Comparison of ENCODE assay signal across 9 cellular contexts in genomic region chr5:74851684-74852353, GRCh38. TPM values are rescaled to one million over a fixed set of nuclear protein-coding genes. Genes with fewer than 3 reads are reported as not detected.
DNase-seq lines count a peak whose midpoint lies in the region; ATAC-seq, FAIRE-seq and TF ChIP-seq lines count a peak whose summit lies in the region.
"Had no signal": no experiment of that assay in that cellular context is flagged by ENCODE, and none has a peak within 500 bp of the region (broad histone marks: within the 10 kb centered on the region; RNA-seq: fewer than 3 reads in every experiment).

No MANE protein-coding gene starts in this region.

- CTCF ChIA-PET in Panc1 (lab: Charles Lee): no interaction called here

- no peaks in the 10 kb centered on the region for H3K27me3 Mint-ChIP-seq in effector memory CD8-positive, alpha-beta T cell

- H3K9me3 Mint-ChIP-seq in effector memory CD8-positive, alpha-beta T cell: no peaks in the 10 kb centered on the region

- TF ChIP-seq POLR2A in spleen (IDR thresholded peaks at IDR 0.05): no peak

- peak; percentile 43; the same call in 1 of the 2 replicates for ATAC-seq in Panc1
- peak; percentile 49 for ATAC-seq in effector memory CD8-positive, alpha-beta T cell (replicated peaks)
- ATAC-seq in upper lobe of right lung: no peak

- peak overlapping the region; percentile 3 to 11; a peak in 2 of 4 replicates for H3K4me3 ChIP-seq in Panc1 (ENCODE audit: low read depth in 2 of 2, low read length in 2 of 2)
- H3K4me3 ChIP-seq in spleen: peak overlapping the region in 2 of 8 donors; percentile 18 to 31
- H3K4me3 ChIP-seq in upper lobe of right lung: no peak overlapping the region
- H3K4me3 ChIP-seq: cardiac muscle cell, upper lobe of left lung had no signal

- no peaks in the 10 kb centered on the region for H3K36me3 ChIP-seq in Panc1 (ENCODE audit: control insufficient read depth, insufficient read depth, low read length)
- no peaks in the 10 kb centered on the region for H3K36me3 ChIP-seq in spleen
- H3K36me3 ChIP-seq in upper lobe of right lung: no peaks in the 10 kb centered on the region
- H3K36me3 ChIP-seq: cardiac muscle cell, upper lobe of left lung had no signal

- peak overlapping the region; percentile 50 to 58 for H3K4me3 Mint-ChIP-seq in effector memory CD8-positive, alpha-beta T cell

- no peak for TF ChIP-seq CTCF in Panc1 (IDR thresholded peaks at IDR 0.05)
- TF ChIP-seq CTCF in spleen (IDR thresholded peaks at IDR 0.05 in 8 of 11, conservative IDR thresholded peaks at IDR 0.05 in 3 of 11): no peak
- no peak for TF ChIP-seq CTCF in upper lobe of right lung (IDR thresholded peaks at IDR 0.05)

- no peaks in the 10 kb centered on the region for H3K9me3 ChIP-seq in Panc1 (ENCODE audit: control insufficient read depth, insufficient read depth, low read depth, low read length)
- H3K9me3 ChIP-seq in spleen: peaks cover 0 to 9% (median 5%) of the 10 kb centered on the region in 8 donors
- H3K9me3 ChIP-seq in upper lobe of right lung: no peaks in the 10 kb centered on the region
- H3K9me3 ChIP-seq: upper lobe of left lung had no signal

- peak overlapping the region; percentile 75 to 84 for H3K27ac Mint-ChIP-seq in effector memory CD8-positive, alpha-beta T cell

- DNase-seq in GM18507 (ENCODE audit: extremely low spot score, insufficient read length, low read depth) (no peak), Panc1 (ENCODE audit: low read depth, low spot score) (no peak), spleen (no peak), upper lobe of right lung (no peak), medulla oblongata (ENCODE audit: extremely low spot score) (no peak), DMS 273 (lab: John Stamatoyannopoulos, UW; ENCODE audit: unreplicated experiment) (no peak)
- no peak for DNase-seq in effector memory CD8-positive, alpha-beta T cell
- DNase-seq: upper lobe of left lung had no signal

- BruUV-seq in Panc1 (replicated peaks; lab: Mats Ljungman, UMichigan): no TSS peak

- no peaks in the 10 kb centered on the region for H3K36me3 Mint-ChIP-seq in effector memory CD8-positive, alpha-beta T cell (ENCODE audit: insufficient read depth)

- POLR2A ChIA-PET in Panc1 (lab: Charles Lee): interaction anchor here (0.6 kb wide), 2 partner anchors 10 to 24 kb away, joined by 3 to 5 read pairs; no protein-coding TSS in a partner anchor

- H3K27ac ChIP-seq in Panc1 (ENCODE audit: low read length) (peak overlapping the region; percentile 65), spleen (peak overlapping the region in 5 of 8 donors; percentile 0 to 67 (median 57)), upper lobe of right lung (no peak overlapping the region)
- H3K27ac ChIP-seq: cardiac muscle cell, upper lobe of left lung had no signal

- WGBS in spleen, 5 donors: 25 to 34% (median 29%) methylated on average over 4 of the region's 4 CpGs

- peak; percentile 61 for FAIRE-seq in GM18507 (lab: Jason Lieb, UNC)

- in situ Hi-C loops in Panc1 (cut with HindIII; ENCODE audit: low pct_unique_long_range_greater_than_20kb, low sequenced_read_pairs): no loop called here

- H3K27me3 ChIP-seq in Panc1 (ENCODE audit: control insufficient read depth, insufficient read depth, low read length): no peaks in the 10 kb centered on the region
- no peaks in the 10 kb centered on the region for H3K27me3 ChIP-seq in spleen (replicated peaks in 1 of 7)
- no peaks in the 10 kb centered on the region for H3K27me3 ChIP-seq in upper lobe of right lung
- H3K27me3 ChIP-seq: cardiac muscle cell, upper lobe of left lung had no signal

- H3K4me1 ChIP-seq in Panc1 (ENCODE audit: control insufficient read depth, insufficient read depth, low read length): peaks cover 19% of the 10 kb centered on the region
- H3K4me1 ChIP-seq in spleen: peaks cover 0 to 41% (median 12%) of the 10 kb centered on the region in 6 donors
- H3K4me1 ChIP-seq in upper lobe of right lung: no peaks in the 10 kb centered on the region

- H3K4me1 Mint-ChIP-seq in effector memory CD8-positive, alpha-beta T cell (ENCODE audit: low read depth in 2 of 2): peaks cover 29 to 34% of the 10 kb centered on the region in 2 donors

- intact Hi-C loops in Panc1 (cut with micrococcal nuclease; ENCODE audit: unreplicated experiment): no loop called here
- intact Hi-C loops in spleen (cut with DNase I; ENCODE audit: low total_unique reads): no loop called here
- intact Hi-C loops in upper lobe of right lung (cut with DNase I): no loop called here

RNA-seq across cellular contexts. Expression of gene FAM169A, which starts 14.4 kb away (rescaled TPM):
- 23.1 TPM for total RNA-seq in Panc1 (2021; ENCODE audit: unreplicated experiment)
- polyA plus RNA-seq in Panc1 (2012; ENCODE audit: insufficient read length): 5.1 TPM
- 10 to 100 TPM in 2 of 7 donors, 1 to 10 TPM in 5; 7.3 to 16.8 (median 8.1) TPM for total RNA-seq in spleen
- polyA plus RNA-seq in spleen: 1 to 10 TPM; 1.1 to 1.7 (median 1.5) TPM
- total RNA-seq in upper lobe of right lung: 0.84 TPM
